ENCODE assay signal across 16 cellular contexts in genomic region chr10:5817322-5818047, GRCh38. TPM values are rescaled to one million over a fixed set of nuclear protein-coding genes. Genes with fewer than 3 reads are reported as not detected.
DNase-seq lines count a peak whose midpoint lies in the region; ATAC-seq and TF ChIP-seq lines count a peak whose summit lies in the region.
"Had no signal": no experiment of that assay in that cellular context is flagged by ENCODE, and none has a peak within 500 bp of the region (broad histone marks: within the 10 kb centered on the region; RNA-seq: fewer than 3 reads in every experiment).

No MANE protein-coding gene starts in this region.

- no peak for DNase-seq in activated naive CD4-positive, alpha-beta T cell treated with anti-CD3 and anti-CD28 coated beads for 36 hours
- DNase-seq in activated naive CD4-positive, alpha-beta T cell treated with anti-CD3 and anti-CD28 coated beads, Interleukin-2, amount 10 ng/mL, durations not matched to agents 7 days and 5 days, result no peak
- DNase-seq in activated B cell treated with CpG ODN at 0.5 μM for 24 hours (no peak), cortex of kidney (lab: John Stamatoyannopoulos, UW) (no peak), posterior vena cava (ENCODE audit: low spot score) (no peak), NCI-H2107 treated with DMSO at 0.1 percent for 48 hours (lab: John Stamatoyannopoulos, UW; ENCODE audit: unreplicated experiment) (no peak)
- DNase-seq in stimulated activated effector memory CD8-positive, alpha-beta T cell treated with anti-CD3 and anti-CD28 coated beads, Interleukin-12 subunit alpha, Interleukin-12 subunit beta, amount 100 ng/mL, for 72 hours (ENCODE audit: low spot score in 2 of 2), result no peak
- DNase-seq: GOT3; mammary epithelial cell; NCI-H1092 treated with DMSO at 0.1 percent for 48 hours; NCI-H524; SHP77; stimulated activated CD4-positive, alpha-beta T cell treated with anti-CD3 and anti-CD28 coated beads, Interleukin-2, amount 100 ng/mL, for 24 hours; stimulated activated naive CD4-positive, alpha-beta T cell treated with Interleukin-2 at 50 U/mL for 16 hours had no signal

- peaks cover 8% of the 10 kb centered on the region for H3K36me3 Mint-ChIP-seq in activated naive CD4-positive, alpha-beta T cell treated with anti-CD3 and anti-CD28 coated beads for 36 hours (ENCODE audit: low read depth)
- H3K36me3 Mint-ChIP-seq in activated naive CD4-positive, alpha-beta T cell treated with anti-CD3 and anti-CD28 coated beads, Interleukin-2, amount 10 ng/mL, durations not matched to agents 7 days and 5 days, result no peaks in the 10 kb centered on the region
- H3K36me3 Mint-ChIP-seq in activated B cell treated with CpG ODN at 0.5 μM for 24 hours (ENCODE audit: low read depth), result peaks cover 8% of the 10 kb centered on the region
- peaks cover 24% of the 10 kb centered on the region for H3K36me3 Mint-ChIP-seq in stimulated activated effector memory CD8-positive, alpha-beta T cell treated with anti-CD3 and anti-CD28 coated beads, Interleukin-12 subunit alpha, Interleukin-12 subunit beta, amount 100 ng/mL, for 72 hours
- H3K36me3 Mint-ChIP-seq: WTC11 had no signal

- intact Hi-C loops in activated naive CD4-positive, alpha-beta T cell treated with anti-CD3 and anti-CD28 coated beads for 36 hours (cut with micrococcal nuclease), result loop anchor here (10.0 kb wide), 1 partner anchor 777 kb away; no protein-coding TSS in a partner anchor
- intact Hi-C loops in activated B cell treated with CpG ODN at 0.5 μM for 24 hours (cut with micrococcal nuclease), result loop anchor here (1.0 kb wide), 2 partner anchors 23 to 35 kb away; no protein-coding TSS in a partner anchor
- intact Hi-C loops in posterior vena cava (cut with DNase I), result loop anchor here (5.0 to 10.0 kb wide), 2 partner anchors 55 to 57 kb away; no protein-coding TSS in a partner anchor

- POLR2A ChIA-PET in activated B cell treated with CpG ODN at 0.5 μM for 24 hours (lab: Charles Lee), result interaction anchor here (0.6 to 9.6 kb wide), 14 partner anchors 8 to 133 kb away, joined by 3 to 373 read pairs (median 12); partner anchors contain the start of genes ANKRD16 and FBH1

- H3K9me3 Mint-ChIP-seq in activated naive CD4-positive, alpha-beta T cell treated with anti-CD3 and anti-CD28 coated beads for 36 hours, result no peaks in the 10 kb centered on the region
- peaks cover 2% of the 10 kb centered on the region for H3K9me3 Mint-ChIP-seq in activated naive CD4-positive, alpha-beta T cell treated with anti-CD3 and anti-CD28 coated beads, Interleukin-2, amount 10 ng/mL, durations not matched to agents 7 days and 5 days
- no peaks in the 10 kb centered on the region for H3K9me3 Mint-ChIP-seq in activated B cell treated with CpG ODN at 0.5 μM for 24 hours
- H3K9me3 Mint-ChIP-seq in stimulated activated effector memory CD8-positive, alpha-beta T cell treated with anti-CD3 and anti-CD28 coated beads, Interleukin-12 subunit alpha, Interleukin-12 subunit beta, amount 100 ng/mL, for 72 hours, result peaks cover 4% of the 10 kb centered on the region
- H3K9me3 Mint-ChIP-seq: WTC11 had no signal

- no peak for TF ChIP-seq CTCF in activated B cell treated with CpG ODN at 0.5 μM for 24 hours (IDR thresholded peaks at IDR 0.05)

- peak; percentile 23 for ATAC-seq in GM19351 (IDR thresholded peaks at IDR 0.05; ENCODE audit: unreplicated experiment)
- ATAC-seq in activated B cell treated with CpG ODN at 0.5 μM for 24 hours (ENCODE audit: low read depth), result peak; percentile 16
- no peak for ATAC-seq in stimulated activated effector memory CD8-positive, alpha-beta T cell treated with anti-CD3 and anti-CD28 coated beads, Interleukin-12 subunit alpha, Interleukin-12 subunit beta, amount 100 ng/mL, for 72 hours
- ATAC-seq: WTC11 had no signal

- peaks cover 58% of the 10 kb centered on the region for H3K4me1 Mint-ChIP-seq in activated naive CD4-positive, alpha-beta T cell treated with anti-CD3 and anti-CD28 coated beads for 36 hours (ENCODE audit: low read depth)
- peaks cover 29% of the 10 kb centered on the region for H3K4me1 Mint-ChIP-seq in activated naive CD4-positive, alpha-beta T cell treated with anti-CD3 and anti-CD28 coated beads, Interleukin-2, amount 10 ng/mL, durations not matched to agents 7 days and 5 days
- peaks cover 74% of the 10 kb centered on the region for H3K4me1 Mint-ChIP-seq in activated B cell treated with CpG ODN at 0.5 μM for 24 hours
- H3K4me1 Mint-ChIP-seq in stimulated activated effector memory CD8-positive, alpha-beta T cell treated with anti-CD3 and anti-CD28 coated beads, Interleukin-12 subunit alpha, Interleukin-12 subunit beta, amount 100 ng/mL, for 72 hours, result peaks cover 47% of the 10 kb centered on the region

- CTCF ChIA-PET in activated naive CD4-positive, alpha-beta T cell treated with anti-CD3 and anti-CD28 coated beads for 36 hours (lab: Charles Lee), result interaction anchor here (0.7 to 1.5 kb wide), 3 partner anchors 56 to 197 kb away, joined by 3 to 5 read pairs (median 5); no protein-coding TSS in a partner anchor
- CTCF ChIA-PET in activated naive CD4-positive, alpha-beta T cell treated with anti-CD3 and anti-CD28 coated beads, Interleukin-2, amount 10 ng/mL, durations not matched to agents 7 days and 5 days (lab: Charles Lee), result interaction anchor here (1.3 kb wide), 1 partner anchor 9 kb away, joined by 3 read pairs; no protein-coding TSS in a partner anchor
- CTCF ChIA-PET in activated B cell treated with CpG ODN at 0.5 μM for 24 hours (lab: Charles Lee), result interaction anchor here (1.5 to 2.4 kb wide), 6 partner anchors 23 to 60 kb away, joined by 4 to 8 read pairs (median 6); no protein-coding TSS in a partner anchor

- no peaks in the 10 kb centered on the region for H3K27me3 Mint-ChIP-seq in activated naive CD4-positive, alpha-beta T cell treated with anti-CD3 and anti-CD28 coated beads for 36 hours (ENCODE audit: low read depth)
- no peaks in the 10 kb centered on the region for H3K27me3 Mint-ChIP-seq in activated naive CD4-positive, alpha-beta T cell treated with anti-CD3 and anti-CD28 coated beads, Interleukin-2, amount 10 ng/mL, durations not matched to agents 7 days and 5 days
- no peaks in the 10 kb centered on the region for H3K27me3 Mint-ChIP-seq in activated B cell treated with CpG ODN at 0.5 μM for 24 hours

- no peak overlapping the region for H3K4me3 Mint-ChIP-seq in activated naive CD4-positive, alpha-beta T cell treated with anti-CD3 and anti-CD28 coated beads for 36 hours
- H3K4me3 Mint-ChIP-seq in activated naive CD4-positive, alpha-beta T cell treated with anti-CD3 and anti-CD28 coated beads, Interleukin-2, amount 10 ng/mL, durations not matched to agents 7 days and 5 days, result no peak overlapping the region
- peak overlapping the region; percentile 61 for H3K4me3 Mint-ChIP-seq in activated B cell treated with CpG ODN at 0.5 μM for 24 hours
- H3K4me3 Mint-ChIP-seq in stimulated activated effector memory CD8-positive, alpha-beta T cell treated with anti-CD3 and anti-CD28 coated beads, Interleukin-12 subunit alpha, Interleukin-12 subunit beta, amount 100 ng/mL, for 72 hours, result peak overlapping the region; percentile 3
- H3K4me3 Mint-ChIP-seq: WTC11 had no signal

- H3K27ac Mint-ChIP-seq in activated naive CD4-positive, alpha-beta T cell treated with anti-CD3 and anti-CD28 coated beads for 36 hours, result peak overlapping the region; percentile 80
- no peak overlapping the region for H3K27ac Mint-ChIP-seq in activated naive CD4-positive, alpha-beta T cell treated with anti-CD3 and anti-CD28 coated beads, Interleukin-2, amount 10 ng/mL, durations not matched to agents 7 days and 5 days
- H3K27ac Mint-ChIP-seq in activated B cell treated with CpG ODN at 0.5 μM for 24 hours, result peak overlapping the region; percentile 94
- H3K27ac Mint-ChIP-seq in stimulated activated effector memory CD8-positive, alpha-beta T cell treated with anti-CD3 and anti-CD28 coated beads, Interleukin-12 subunit alpha, Interleukin-12 subunit beta, amount 100 ng/mL, for 72 hours, result peak overlapping the region; percentile 14
- H3K27ac Mint-ChIP-seq: WTC11 had no signal

RNA-seq across cellular contexts. Expression of gene GDI2, which starts 4.3 kb away (rescaled TPM):
- 100 to 1,000 TPM; 277 to 288 TPM for total RNA-seq in activated naive CD4-positive, alpha-beta T cell treated with anti-CD3 and anti-CD28 coated beads for 36 hours
- total RNA-seq in activated B cell treated with CpG ODN at 0.5 μM for 24 hours, result 289 and 301 TPM in 2 replicates
- 100 to 1,000 TPM; 151 to 153 TPM for total RNA-seq in posterior vena cava

Comparison
In these comparisons a context has a peak if more than half of its experiments do, and no peak if none do; other contexts are left out.
1. H3K4me3 Mint-ChIP-seq: peak in activated B cell treated with CpG ODN at 0.5 μM for 24 hours (single experiment) and stimulated activated effector memory CD8-positive, alpha-beta T cell treated with anti-CD3 and anti-CD28 coated beads, Interleukin-12 subunit alpha, Interleukin-12 subunit beta, amount 100 ng/mL, for 72 hours (single experiment); none in activated naive CD4-positive, alpha-beta T cell treated with anti-CD3 and anti-CD28 coated beads for 36 hours (single experiment) and activated naive CD4-positive, alpha-beta T cell treated with anti-CD3 and anti-CD28 coated beads, Interleukin-2, amount 10 ng/mL, durations not matched to agents 7 days and 5 days (single experiment).